Comparison of ENCODE assay signal across 12 cellular contexts in genomic region chr17:8696951-8697745, GRCh38. TPM values are rescaled to one million over a fixed set of nuclear protein-coding genes. Genes with fewer than 3 reads are reported as not detected.
A peak's percentile ranks its signal among the peaks of the same experiment; 100 is the strongest.
DNase-seq lines count a peak whose midpoint lies in the region; ATAC-seq and TF ChIP-seq lines count a peak whose summit lies in the region.
"Had no signal": no experiment of that assay in that cellular context is flagged by ENCODE, and none has a peak within 500 bp of the region (broad histone marks: within the 10 kb centered on the region; RNA-seq: fewer than 3 reads in every experiment).

No MANE protein-coding gene starts in this region.

- H3K4me1 Mint-ChIP-seq in Caco-2 (ENCODE audit: low read depth, unreplicated experiment) (peaks cover 11% of the 10 kb centered on the region), WTC11 (peaks cover 32% of the 10 kb centered on the region), neural crest cell (peaks cover 37% of the 10 kb centered on the region)

- no peaks in the 10 kb centered on the region for H3K36me3 Mint-ChIP-seq in Caco-2 (ENCODE audit: insufficient read depth, unreplicated experiment)
- H3K36me3 Mint-ChIP-seq in WTC11: no peaks in the 10 kb centered on the region
- H3K36me3 Mint-ChIP-seq in neural crest cell (ENCODE audit: low read depth): no peaks in the 10 kb centered on the region

- peaks cover 18% of the 10 kb centered on the region for H3K4me1 ChIP-seq in Caco-2
- peaks cover 16% of the 10 kb centered on the region for H3K4me1 ChIP-seq in cardiac muscle cell (ENCODE audit: low read depth)
- no peaks in the 10 kb centered on the region for H3K4me1 ChIP-seq in foreskin keratinocyte

- H3K27me3 Mint-ChIP-seq in Caco-2 (ENCODE audit: insufficient read depth, unreplicated experiment) (no peaks in the 10 kb centered on the region), WTC11 (ENCODE audit: low read depth) (peaks cover 6% of the 10 kb centered on the region), neural crest cell (ENCODE audit: low read depth) (no peaks in the 10 kb centered on the region)

- H3K4me3 ChIP-seq in Caco-2 (ENCODE audit: low read depth, low read length): no peak overlapping the region
- no peak overlapping the region for H3K4me3 ChIP-seq in cardiac muscle cell

- H3K27ac Mint-ChIP-seq in Caco-2 (ENCODE audit: unreplicated experiment): peak overlapping the region; percentile 63
- peak overlapping the region; percentile 92 for H3K27ac Mint-ChIP-seq in WTC11
- H3K27ac Mint-ChIP-seq in neural crest cell (ENCODE audit: unreplicated experiment): peak overlapping the region; percentile 89

- CTCF ChIA-PET in Caco-2 (lab: Charles Lee) (no interaction called here), WTC11 (lab: Charles Lee) (interaction anchor here (0.5 to 3.5 kb wide), 7 partner anchors 14 to 105 kb away, joined by 3 to 23 read pairs (median 4); partner anchors contain the start of gene MYH10)

- TF ChIP-seq CTCF in Caco-2 (IDR thresholded peaks at IDR 0.05; ENCODE audit: insufficient read depth in 1 of 2, low read depth in 1 of 2, low read length in 1 of 2, severe bottlenecking in 1 of 2, unreplicated experiment in 1 of 2): no peak
- TF ChIP-seq CTCF in WTC11 (IDR thresholded peaks at IDR 0.05): no peak
- no peak for TF ChIP-seq CTCF in cardiac muscle cell (IDR thresholded peaks at IDR 0.05; ENCODE audit: low read depth, low read length)
- TF ChIP-seq CTCF in neural crest cell (conservative IDR thresholded peaks at IDR 0.05): no peak
- TF ChIP-seq CTCF in foreskin keratinocyte (conservative IDR thresholded peaks at IDR 0.05): no peak

- no peaks in the 10 kb centered on the region for H3K27me3 ChIP-seq in Caco-2 (replicated peaks; ENCODE audit: control insufficient read depth, insufficient read depth, low read length)
- H3K27me3 ChIP-seq in cardiac muscle cell: no peaks in the 10 kb centered on the region
- no peaks in the 10 kb centered on the region for H3K27me3 ChIP-seq in foreskin keratinocyte
- H3K27me3 ChIP-seq: esophagus muscularis mucosa had no signal

- intact Hi-C loops in Caco-2 (cut with micrococcal nuclease; ENCODE audit: unreplicated experiment): no loop called here

- peak; percentile 74 for ATAC-seq in WTC11
- no peak for ATAC-seq in HG02973 (IDR thresholded peaks at IDR 0.05; ENCODE audit: unreplicated experiment)
- no peak for ATAC-seq in GM19397 (IDR thresholded peaks at IDR 0.05; ENCODE audit: unreplicated experiment)
- no peak for ATAC-seq in foreskin keratinocyte

- H3K4me3 Mint-ChIP-seq in Caco-2 (ENCODE audit: unreplicated experiment): peak overlapping the region; percentile 12
- H3K4me3 Mint-ChIP-seq in WTC11: peak overlapping the region; percentile 33
- H3K4me3 Mint-ChIP-seq in neural crest cell: peak overlapping the region; percentile 35

- POLR2A ChIA-PET in Caco-2 (lab: Charles Lee) (interaction anchor here (1.1 kb wide), 1 partner anchor 66 kb away, joined by 3 read pairs; no protein-coding TSS in a partner anchor), WTC11 (lab: Charles Lee) (interaction anchor here (0.9 to 3.3 kb wide), 4 partner anchors 8 to 67 kb away, joined by 3 to 25 read pairs (median 4); partner anchors contain the start of gene MYH10)

- H3K27ac ChIP-seq in cardiac muscle cell: peak overlapping the region; percentile 72
- no peak overlapping the region for H3K27ac ChIP-seq in foreskin keratinocyte
- H3K27ac ChIP-seq: esophagus muscularis mucosa had no signal

- H3K9me3 ChIP-seq in Caco-2 (no peaks in the 10 kb centered on the region), cardiac muscle cell (ENCODE audit: low read depth) (no peaks in the 10 kb centered on the region)
- H3K9me3 ChIP-seq: esophagus muscularis mucosa had no signal

- no TSS peak for BruUV-seq in Caco-2 (replicated peaks; lab: Mats Ljungman, UMichigan)

- DNase-seq in Caco-2 (peak in 1 of 2 experiments; percentile 62), WTC11 (ENCODE audit: low spot score) (peak; percentile 57), cardiac muscle cell (ENCODE audit: low read depth in 1 of 2, low spot score in 1 of 2) (peak in 1 of 2 donors; percentile 99), neural crest cell (ENCODE audit: low read depth, low spot score) (no peak), foreskin keratinocyte (no peak), SHP77 treated with DMSO at 0.1 percent for 48 hours (lab: John Stamatoyannopoulos, UW) (no peak)
- DNase-seq: NCI-H187 had no signal

- H3K36me3 ChIP-seq in Caco-2 (ENCODE audit: control insufficient read depth, insufficient read depth, low read length) (no peaks in the 10 kb centered on the region), cardiac muscle cell (no peaks in the 10 kb centered on the region)
- H3K36me3 ChIP-seq: esophagus muscularis mucosa had no signal

- no peaks in the 10 kb centered on the region for H3K9me3 Mint-ChIP-seq in Caco-2 (ENCODE audit: unreplicated experiment)
- H3K9me3 Mint-ChIP-seq in WTC11: peaks cover 10% of the 10 kb centered on the region
- no peaks in the 10 kb centered on the region for H3K9me3 Mint-ChIP-seq in neural crest cell

TF ChIP-seq in WTC11, 78 proteins besides CTCF, POLR2A, EP300 and RAD21:
- TF ChIP-seq, protein P1, sequence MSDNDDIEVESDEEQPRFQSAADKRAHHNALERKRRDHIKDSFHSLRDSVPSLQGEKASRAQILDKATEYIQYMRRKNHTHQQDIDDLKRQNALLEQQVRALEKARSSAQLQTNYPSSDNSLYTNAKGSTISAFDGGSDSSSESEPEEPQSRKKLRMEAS (CRISPR knock-in tag; IDR thresholded peaks at IDR 0.05): 0 out of 2 replicates have a peak, but pooled peaks have one; percentile 21
- no peak for TF ChIP-seq ZBTB43 (CRISPR knock-in tag; IDR thresholded peaks at IDR 0.05)
- TF ChIP-seq ZNF317 (CRISPR knock-in tag; IDR thresholded peaks at IDR 0.05; ENCODE audit: borderline replicate concordance, low read depth): no peak
- no peak for TF ChIP-seq NR1H2 (CRISPR knock-in tag; IDR thresholded peaks at IDR 0.05)
- no peak for TF ChIP-seq SMAD3 (CRISPR knock-in tag; IDR thresholded peaks at IDR 0.05; ENCODE audit: borderline replicate concordance)
- TF ChIP-seq, protein P2, sequence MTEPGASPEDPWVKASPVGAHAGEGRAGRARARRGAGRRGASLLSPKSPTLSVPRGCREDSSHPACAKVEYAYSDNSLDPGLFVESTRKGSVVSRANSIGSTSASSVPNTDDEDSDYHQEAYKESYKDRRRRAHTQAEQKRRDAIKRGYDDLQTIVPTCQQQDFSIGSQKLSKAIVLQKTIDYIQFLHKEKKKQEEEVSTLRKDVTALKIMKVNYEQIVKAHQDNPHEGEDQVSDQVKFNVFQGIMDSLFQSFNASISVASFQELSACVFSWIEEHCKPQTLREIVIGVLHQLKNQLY (CRISPR knock-in tag; IDR thresholded peaks at IDR 0.05): no peak
- TF ChIP-seq FOXK1 (CRISPR knock-in tag; IDR thresholded peaks at IDR 0.05): no peak
- TF ChIP-seq ESRRA (CRISPR knock-in tag; IDR thresholded peaks at IDR 0.05; ENCODE audit: borderline replicate concordance): no peak
- no peak for TF ChIP-seq ZNF671 (CRISPR knock-in tag; IDR thresholded peaks at IDR 0.05)
- TF ChIP-seq, protein P3, sequence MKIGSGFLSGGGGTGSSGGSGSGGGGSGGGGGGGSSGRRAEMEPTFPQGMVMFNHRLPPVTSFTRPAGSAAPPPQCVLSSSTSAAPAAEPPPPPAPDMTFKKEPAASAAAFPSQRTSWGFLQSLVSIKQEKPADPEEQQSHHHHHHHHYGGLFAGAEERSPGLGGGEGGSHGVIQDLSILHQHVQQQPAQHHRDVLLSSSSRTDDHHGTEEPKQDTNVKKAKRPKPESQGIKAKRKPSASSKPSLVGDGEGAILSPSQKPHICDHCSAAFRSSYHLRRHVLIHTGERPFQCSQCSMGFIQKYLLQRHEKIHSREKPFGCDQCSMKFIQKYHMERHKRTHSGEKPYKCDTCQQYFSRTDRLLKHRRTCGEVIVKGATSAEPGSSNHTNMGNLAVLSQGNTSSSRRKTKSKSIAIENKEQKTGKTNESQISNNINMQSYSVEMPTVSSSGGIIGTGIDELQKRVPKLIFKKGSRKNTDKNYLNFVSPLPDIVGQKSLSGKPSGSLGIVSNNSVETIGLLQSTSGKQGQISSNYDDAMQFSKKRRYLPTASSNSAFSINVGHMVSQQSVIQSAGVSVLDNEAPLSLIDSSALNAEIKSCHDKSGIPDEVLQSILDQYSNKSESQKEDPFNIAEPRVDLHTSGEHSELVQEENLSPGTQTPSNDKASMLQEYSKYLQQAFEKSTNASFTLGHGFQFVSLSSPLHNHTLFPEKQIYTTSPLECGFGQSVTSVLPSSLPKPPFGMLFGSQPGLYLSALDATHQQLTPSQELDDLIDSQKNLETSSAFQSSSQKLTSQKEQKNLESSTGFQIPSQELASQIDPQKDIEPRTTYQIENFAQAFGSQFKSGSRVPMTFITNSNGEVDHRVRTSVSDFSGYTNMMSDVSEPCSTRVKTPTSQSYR (CRISPR knock-in tag; IDR thresholded peaks at IDR 0.05): 0 out of 2 replicates have a peak, but pooled peaks have one; percentile 13
- TF ChIP-seq, protein P4, sequence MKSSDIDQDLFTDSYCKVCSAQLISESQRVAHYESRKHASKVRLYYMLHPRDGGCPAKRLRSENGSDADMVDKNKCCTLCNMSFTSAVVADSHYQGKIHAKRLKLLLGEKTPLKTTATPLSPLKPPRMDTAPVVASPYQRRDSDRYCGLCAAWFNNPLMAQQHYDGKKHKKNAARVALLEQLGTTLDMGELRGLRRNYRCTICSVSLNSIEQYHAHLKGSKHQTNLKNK (CRISPR knock-in tag; IDR thresholded peaks at IDR 0.05): no peak

RNA-seq across cellular contexts. Expression of gene CCDC42, which starts 47.5 kb away (rescaled TPM):
- total RNA-seq in Caco-2 (2022) (not detected in 2 replicates), WTC11 (2021) (not detected in 3 replicates), cardiac muscle cell (not detected in 2 replicates), neural crest cell (not detected in 2 replicates), foreskin keratinocyte (not detected in 2 replicates)
- polyA plus RNA-seq in cardiac muscle cell (not detected in 2 replicates), foreskin keratinocyte (not detected in 2 replicates)
- total RNA-seq: bronchial epithelial cell, esophagus muscularis mucosa, lower leg skin had no signal
